In genomic region chr5:113574417-113574816, GRCh38 we compare ENCODE assay signal across 12 cellular contexts.
DNase-seq lines count a peak whose midpoint lies in the region; ATAC-seq and TF ChIP-seq lines count a peak whose summit lies in the region.
"Had no signal": no experiment of that assay in that cellular context is flagged by ENCODE, and none has a peak within 500 bp of the region (broad histone marks: within the 10 kb centered on the region; RNA-seq: fewer than 3 reads in every experiment).

No MANE protein-coding gene starts in this region.

- TF ChIP-seq POLR2A in GM18505 (IDR thresholded peaks at IDR 0.05; ENCODE audit: borderline replicate concordance, extremely low read depth, insufficient read depth, insufficient read length), result no peak

- no peak overlapping the region for H3K27ac Mint-ChIP-seq in naive thymus-derived CD4-positive, alpha-beta T cell

- H3K9me3 Mint-ChIP-seq in naive thymus-derived CD4-positive, alpha-beta T cell, result peaks cover 0 to 22% (median 10%) of the 10 kb centered on the region in 11 donors

- CTCF ChIA-PET in naive thymus-derived CD4-positive, alpha-beta T cell (lab: Charles Lee), result no interaction called here

- H3K4me3 Mint-ChIP-seq in naive thymus-derived CD4-positive, alpha-beta T cell, result no peak overlapping the region
- H3K4me3 Mint-ChIP-seq: CD8-positive, alpha-beta memory T cell had no signal

- no peak for ATAC-seq in GM18505 (IDR thresholded peaks at IDR 0.05; ENCODE audit: unreplicated experiment)
- no peak for ATAC-seq in naive thymus-derived CD4-positive, alpha-beta T cell

- no peaks in the 10 kb centered on the region for H3K27me3 Mint-ChIP-seq in naive thymus-derived CD4-positive, alpha-beta T cell
- H3K27me3 Mint-ChIP-seq: CD8-positive, alpha-beta memory T cell had no signal

- H3K4me1 Mint-ChIP-seq in naive thymus-derived CD4-positive, alpha-beta T cell, result peaks cover 11 to 49% (median 38%) of the 10 kb centered on the region in 7 donors

- intact Hi-C loops in naive thymus-derived CD4-positive, alpha-beta T cell (cut with micrococcal nuclease), result no loop called here

- in situ Hi-C loops in brain microvascular endothelial cell (cut with HindIII; ENCODE audit: low pct_ligation_motif_present, low sequenced_read_pairs), result no loop called here

- H3K9me3 ChIP-seq in naive thymus-derived CD4-positive, alpha-beta T cell (ENCODE audit: control insufficient read depth in 2 of 3, low read length in 3 of 3), result no peaks in the 10 kb centered on the region

- TF ChIP-seq CTCF in brain microvascular endothelial cell (IDR thresholded peaks at IDR 0.05; ENCODE audit: low read depth, low read length, missing control alignments), result no peak

- peak overlapping the region; percentile 61 for H3K27ac ChIP-seq in brain microvascular endothelial cell
- no peak overlapping the region for H3K27ac ChIP-seq in naive thymus-derived CD4-positive, alpha-beta T cell (ENCODE audit: low read depth, low read length)

- H3K4me1 ChIP-seq in naive thymus-derived CD4-positive, alpha-beta T cell (ENCODE audit: control insufficient read depth in 2 of 2, insufficient read depth in 2 of 2, low read length in 2 of 2), result no peaks in the 10 kb centered on the region

- no peaks in the 10 kb centered on the region for H3K27me3 ChIP-seq in brain microvascular endothelial cell (replicated peaks)
- no peaks in the 10 kb centered on the region for H3K27me3 ChIP-seq in naive thymus-derived CD4-positive, alpha-beta T cell (ENCODE audit: control insufficient read depth in 2 of 2, insufficient read depth in 2 of 2, low read length in 2 of 2)

- POLR2A ChIA-PET in naive thymus-derived CD4-positive, alpha-beta T cell (lab: Charles Lee), result no interaction called here

- H3K36me3 ChIP-seq in brain microvascular endothelial cell (replicated peaks), result no peaks in the 10 kb centered on the region
- H3K36me3 ChIP-seq in naive thymus-derived CD4-positive, alpha-beta T cell (ENCODE audit: control insufficient read depth in 2 of 3, insufficient read depth in 3 of 3, low read length in 3 of 3), result peaks cover 0 to 32% (median 8%) of the 10 kb centered on the region in 3 experiments

- DNase-seq in AG20443 (ENCODE audit: low spot score) (peak; percentile 67), HT1080 (ENCODE audit: low read depth) (peak; percentile 98), brain microvascular endothelial cell (peak; percentile 97), kidney glomerular epithelial cell (lab: John Stamatoyannopoulos, UW) (peak; percentile 54), HT-29 (ENCODE audit: low spot score) (no peak), NCI-H524 (lab: John Stamatoyannopoulos, UW) (no peak)
- no peak for DNase-seq in naive thymus-derived CD4-positive, alpha-beta T cell
- DNase-seq: CD8-positive, alpha-beta memory T cell; foreskin melanocyte; NCI-H1436; stimulated activated CD4-positive, alpha-beta T cell treated with anti-CD3 and anti-CD28 coated beads, Interleukin-4, amount 100 ng/mL, for 24 hours had no signal

- no peak overlapping the region for H3K4me3 ChIP-seq in brain microvascular endothelial cell (ENCODE audit: low read depth, low read length)
- no peak overlapping the region for H3K4me3 ChIP-seq in naive thymus-derived CD4-positive, alpha-beta T cell (ENCODE audit: low read length)

- H3K36me3 Mint-ChIP-seq in naive thymus-derived CD4-positive, alpha-beta T cell, result peaks cover 47 to 64% (median 59%) of the 10 kb centered on the region in 5 donors

Comparison
In these comparisons a context has a peak if more than half of its experiments do, and no peak if none do; other contexts are left out.
1. DNase-seq: peak in AG20443 (single experiment), HT1080 (single experiment), brain microvascular endothelial cell (single experiment) and kidney glomerular epithelial cell (single experiment); none in HT-29 (single experiment), naive thymus-derived CD4-positive, alpha-beta T cell (0 of 9) and NCI-H524 (0 of 2).